Comparison of ENCODE assay signal across 2 cellular contexts in genomic region chr3:194112120-194113106, GRCh38.
TF ChIP-seq lines count a peak whose summit lies in the region.

No MANE protein-coding gene starts in this region.

TF ChIP-seq in HEK293, 187 proteins besides CTCF, POLR2A, EP300 and RAD21 (continued from another document and continues in another):
- TF ChIP-seq ZNF449 (tag by site-specific recombination; IDR thresholded peaks at IDR 0.05) (no peak), ZNF266 (tag by site-specific recombination; IDR thresholded peaks at IDR 0.05; ENCODE audit: low read depth) (no peak), ZNF248 (tag by site-specific recombination; IDR thresholded peaks at IDR 0.05) (no peak), HOXD13 (CRISPR knock-in tag; IDR thresholded peaks at IDR 0.05; ENCODE audit: borderline replicate concordance) (no peak), ZNF658 (tag by site-specific recombination; IDR thresholded peaks at IDR 0.05) (no peak), ZNF629 (tag by site-specific recombination; IDR thresholded peaks at IDR 0.05) (peak; percentile 99), ZNF24 (tag by site-specific recombination; IDR thresholded peaks at IDR 0.05) (peak; percentile 63), KLF1 (tag by site-specific recombination; IDR thresholded peaks at IDR 0.05) (no peak), ZNF48 (tag by site-specific recombination; IDR thresholded peaks at IDR 0.05) (no peak), GLI4 (tag by site-specific recombination; IDR thresholded peaks at IDR 0.05) (peak; percentile 40; the same call in 1 of the 2 replicates), ZBTB6 (tag by site-specific recombination; IDR thresholded peaks at IDR 0.05) (no peak), ZNF112 (tag by site-specific recombination; IDR thresholded peaks at IDR 0.05) (no peak), ZBTB1 (tag by site-specific recombination; IDR thresholded peaks at IDR 0.05) (no peak), EGR2 (tag by site-specific recombination; IDR thresholded peaks at IDR 0.05; ENCODE audit: low read depth) (0 out of 2 replicates have a peak, but pooled peaks have one; percentile 5), ZNF2 (tag by site-specific recombination; IDR thresholded peaks at IDR 0.05) (peak; percentile 47; the same call in 1 of the 2 replicates), BCL6B (tag by site-specific recombination; IDR thresholded peaks at IDR 0.05) (no peak), SP7 (tag by site-specific recombination; IDR thresholded peaks at IDR 0.05) (peak; percentile 77), FEZF1 (tag by site-specific recombination; IDR thresholded peaks at IDR 0.05) (0 out of 2 replicates have a peak, but pooled peaks have one; percentile 5), ZNF670 (tag by site-specific recombination; IDR thresholded peaks at IDR 0.05; ENCODE audit: low read depth) (no peak), PRDM6 (tag by site-specific recombination; IDR thresholded peaks at IDR 0.05) (no peak), WT1 (tag by site-specific recombination; IDR thresholded peaks at IDR 0.05) (peak; percentile 63), ZNF837 (tag by site-specific recombination; IDR thresholded peaks at IDR 0.05) (no peak), ZNF324 (tag by site-specific recombination; IDR thresholded peaks at IDR 0.05) (no peak), ZNF18 (tag by site-specific recombination; IDR thresholded peaks at IDR 0.05) (no peak), ZEB2 (tag by site-specific recombination; IDR thresholded peaks at IDR 0.05) (peak; percentile 84), ZFHX2 (tag by site-specific recombination; conservative IDR thresholded peaks at IDR 0.05) (0 out of 2 replicates have a peak, but pooled peaks have one; percentile 19), ZNF843 (tag by site-specific recombination; IDR thresholded peaks at IDR 0.05) (0 out of 2 replicates have a peak, but pooled peaks have one; percentile 16), ZIC2 (tag by site-specific recombination; IDR thresholded peaks at IDR 0.05) (no peak), IKZF3 (tag by site-specific recombination; IDR thresholded peaks at IDR 0.05) (peak; percentile 67), ZNF600 (tag by site-specific recombination; IDR thresholded peaks at IDR 0.05) (peak; percentile 78), ZNF561 (tag by site-specific recombination; IDR thresholded peaks at IDR 0.05; ENCODE audit: borderline replicate concordance) (no peak)

TF ChIP-seq in endothelial cell of umbilical vein, 7 proteins besides CTCF, POLR2A, EP300 and RAD21 (continued from another document):
- TF ChIP-seq MAX (IDR thresholded peaks at IDR 0.05; ENCODE audit: insufficient read depth, insufficient read length) (peak; percentile 20), EZH2 (IDR thresholded peaks at IDR 0.05; ENCODE audit: borderline replicate concordance, low read depth, low read length, severe bottlenecking) (no peak), MYC (IDR thresholded peaks at IDR 0.05; ENCODE audit: low read depth, low read length) (no peak), JUN (IDR thresholded peaks at IDR 0.05; ENCODE audit: borderline replicate concordance, insufficient read depth, insufficient read length, low read depth) (no peak)
